In genomic region chr3:183178833-183179549, GRCh38 we compare ENCODE assay signal across 8 cellular contexts. TPM values are rescaled to one million over a fixed set of nuclear protein-coding genes. Genes with fewer than 3 reads are reported as not detected.
DNase-seq lines count a peak whose midpoint lies in the region; ATAC-seq and TF ChIP-seq lines count a peak whose summit lies in the region.

No MANE protein-coding gene starts in this region.

- no peak overlapping the region for H3K27ac ChIP-seq in suprapubic skin

- peak overlapping the region; percentile 77 for H3K4me3 Mint-ChIP-seq in activated T-cell treated with anti-CD3 and anti-CD28 coated beads, Interleukin-2, amount 50 U/mL, for 24 hours
- H3K4me3 Mint-ChIP-seq in natural killer cell treated with Interleukin-12 subunit alpha and Interleukin-12 subunit beta and Interleukin-15 and Interleukin-18, amount 100 ng/mL, for 72 hours = peak overlapping the region; percentile 38

- ATAC-seq in GM19351 (IDR thresholded peaks at IDR 0.05; ENCODE audit: unreplicated experiment) = peak; percentile 72
- ATAC-seq in natural killer cell treated with Interleukin-12 subunit alpha and Interleukin-12 subunit beta and Interleukin-15 and Interleukin-18, amount 100 ng/mL, for 72 hours = peak; percentile 55 to 69
- no peak for ATAC-seq in HG02970 (IDR thresholded peaks at IDR 0.05; ENCODE audit: low FRiP score, unreplicated experiment)

- H3K4me1 Mint-ChIP-seq in activated T-cell treated with anti-CD3 and anti-CD28 coated beads, Interleukin-2, amount 50 U/mL, for 24 hours (ENCODE audit: low read depth) = peaks cover 9% of the 10 kb centered on the region
- no peaks in the 10 kb centered on the region for H3K4me1 Mint-ChIP-seq in natural killer cell treated with Interleukin-12 subunit alpha and Interleukin-12 subunit beta and Interleukin-15 and Interleukin-18, amount 100 ng/mL, for 72 hours (ENCODE audit: low read depth in 2 of 2)

- no peak for TF ChIP-seq POLR2A in suprapubic skin (IDR thresholded peaks at IDR 0.05)

- DNase-seq in LNCaP clone FGC (ENCODE audit: low read depth) = no peak
- DNase-seq in activated T-cell treated with anti-CD3 and anti-CD28 coated beads, Interleukin-2, amount 50 U/mL, for 24 hours = peak; percentile 67
- DNase-seq in fibroblast of gingiva (ENCODE audit: low read depth) = peak; percentile 59
- no peak for DNase-seq in natural killer cell treated with Interleukin-12 subunit alpha and Interleukin-12 subunit beta and Interleukin-15 and Interleukin-18, amount 100 ng/mL, for 72 hours (ENCODE audit: low spot score)
- peak in 1 of 2 donors; percentile 65 for DNase-seq in suprapubic skin (ENCODE audit: low spot score in 2 of 2)
- DNase-seq in COR-L47 (lab: John Stamatoyannopoulos, UW) = no peak

- no peaks in the 10 kb centered on the region for H3K9me3 Mint-ChIP-seq in activated T-cell treated with anti-CD3 and anti-CD28 coated beads, Interleukin-2, amount 50 U/mL, for 24 hours
- H3K9me3 Mint-ChIP-seq in natural killer cell treated with Interleukin-12 subunit alpha and Interleukin-12 subunit beta and Interleukin-15 and Interleukin-18, amount 100 ng/mL, for 72 hours = no peaks in the 10 kb centered on the region

- no peak for TF ChIP-seq EP300 in suprapubic skin (IDR thresholded peaks at IDR 0.05)

- H3K27me3 Mint-ChIP-seq in activated T-cell treated with anti-CD3 and anti-CD28 coated beads, Interleukin-2, amount 50 U/mL, for 24 hours = peaks cover 42% of the 10 kb centered on the region
- peaks cover 28 to 39% of the 10 kb centered on the region in 2 donors for H3K27me3 Mint-ChIP-seq in natural killer cell treated with Interleukin-12 subunit alpha and Interleukin-12 subunit beta and Interleukin-15 and Interleukin-18, amount 100 ng/mL, for 72 hours

- no peaks in the 10 kb centered on the region for H3K9me3 ChIP-seq in suprapubic skin

- no peak overlapping the region for H3K27ac Mint-ChIP-seq in activated T-cell treated with anti-CD3 and anti-CD28 coated beads, Interleukin-2, amount 50 U/mL, for 24 hours
- no peak overlapping the region for H3K27ac Mint-ChIP-seq in natural killer cell treated with Interleukin-12 subunit alpha and Interleukin-12 subunit beta and Interleukin-15 and Interleukin-18, amount 100 ng/mL, for 72 hours

- peaks cover 24% of the 10 kb centered on the region for H3K4me1 ChIP-seq in suprapubic skin

- peak overlapping the region; percentile 14 for H3K4me3 ChIP-seq in LNCaP clone FGC (ENCODE audit: low read depth, low read length)
- H3K4me3 ChIP-seq in suprapubic skin = peak overlapping the region; percentile 62

- no peaks in the 10 kb centered on the region for H3K36me3 ChIP-seq in suprapubic skin

- under 1% methylated on average over 50 of the region's 68 CpGs for WGBS in suprapubic skin

- no peaks in the 10 kb centered on the region for H3K36me3 Mint-ChIP-seq in activated T-cell treated with anti-CD3 and anti-CD28 coated beads, Interleukin-2, amount 50 U/mL, for 24 hours (ENCODE audit: low read depth)
- no peaks in the 10 kb centered on the region for H3K36me3 Mint-ChIP-seq in natural killer cell treated with Interleukin-12 subunit alpha and Interleukin-12 subunit beta and Interleukin-15 and Interleukin-18, amount 100 ng/mL, for 72 hours

- peak; percentile 18; the same call in 1 of the 2 replicates for TF ChIP-seq CTCF in LNCaP clone FGC (IDR thresholded peaks at IDR 0.05; ENCODE audit: control insufficient read depth, extremely low read depth, insufficient read depth)
- no peak for TF ChIP-seq CTCF in suprapubic skin (IDR thresholded peaks at IDR 0.05)

- peaks cover 31% of the 10 kb centered on the region for H3K27me3 ChIP-seq in suprapubic skin

RNA-seq across cellular contexts. Expression of gene LAMP3, which starts 16.5 kb away (rescaled TPM):
- under 1 TPM; 0.36 to 0.70 TPM for total RNA-seq in natural killer cell treated with Interleukin-12 subunit alpha and Interleukin-12 subunit beta and Interleukin-15 and Interleukin-18, amount 100 ng/mL, for 72 hours
- 1 to 10 TPM in 3 of 4 donors, under 1 TPM in 1; 0.64 to 5.6 (median 1.7) TPM for total RNA-seq in suprapubic skin

Comparison
In these comparisons a context has a peak if more than half of its experiments do, and no peak if none do; other contexts are left out.
1. DNase-seq: peak in activated T-cell treated with anti-CD3 and anti-CD28 coated beads, Interleukin-2, amount 50 U/mL, for 24 hours (single experiment) and fibroblast of gingiva (single experiment); none in LNCaP clone FGC (single experiment), natural killer cell treated with Interleukin-12 subunit alpha and Interleukin-12 subunit beta and Interleukin-15 and Interleukin-18, amount 100 ng/mL, for 72 hours (single experiment) and COR-L47 (single experiment).